Comparison of ENCODE assay signal across 8 cellular contexts in genomic region chr12:57128519-57129247, GRCh38. TPM values are rescaled to one million over a fixed set of nuclear protein-coding genes. Genes with fewer than 3 reads are reported as not detected.
DNase-seq lines count a peak whose midpoint lies in the region; ATAC-seq and TF ChIP-seq lines count a peak whose summit lies in the region.

No MANE protein-coding gene starts in this region.

- POLR2A ChIA-PET in CD4-positive, alpha-beta memory T cell (lab: Charles Lee; ENCODE audit: partially characterized antibody), result interaction anchor here (0.9 to 5.1 kb wide), 9 partner anchors 17 to 492 kb away, joined by 3 to 57 read pairs (median 4); partner anchors contain the start of genes NAB2, PTGES3 and STAT6
- POLR2A ChIA-PET in OCI-LY7 (lab: Charles Lee), result interaction anchor here (0.7 to 1.2 kb wide), 3 partner anchors 13 to 53 kb away, joined by 3 to 10 read pairs (median 3); partner anchors contain the start of gene STAT6

- H3K4me2 ChIP-seq in OCI-LY7 (ENCODE audit: low read length) (peak overlapping the region; percentile 79), osteoblast (ENCODE audit: insufficient read depth, low read length) (peak overlapping the region; percentile 89)

- DNase-seq in CD4-positive, alpha-beta memory T cell, result no peak
- DNase-seq in OCI-LY7 (ENCODE audit: low spot score), result no peak
- no peak for DNase-seq in epithelial cell of proximal tubule (ENCODE audit: low read depth)
- peak; percentile 78 for DNase-seq in osteoblast (ENCODE audit: insufficient read length, low spot score, missing footprints)
- DNase-seq in T-helper 9 cell, result no peak
- no peak for DNase-seq in NCI-H1048 (lab: John Stamatoyannopoulos, UW)

- H3K4me1 Mint-ChIP-seq in CD4-positive, alpha-beta memory T cell, result peaks cover 8 to 30% (median 14%) of the 10 kb centered on the region in 4 donors

- no peaks in the 10 kb centered on the region for H3K27me3 ChIP-seq in CD4-positive, alpha-beta memory T cell (ENCODE audit: insufficient read depth, low read length)
- H3K27me3 ChIP-seq in osteoblast (ENCODE audit: insufficient read depth, low read length), result no peaks in the 10 kb centered on the region

- ATAC-seq in GM21367 (IDR thresholded peaks at IDR 0.05; ENCODE audit: unreplicated experiment) (no peak), GM21576 (IDR thresholded peaks at IDR 0.05; ENCODE audit: unreplicated experiment) (no peak)

- intact Hi-C loops in CD4-positive, alpha-beta memory T cell (cut with micrococcal nuclease), result loop anchor here (1.0 kb wide), 1 partner anchor 16 kb away; no protein-coding TSS in a partner anchor
- intact Hi-C loops in OCI-LY7 (cut with micrococcal nuclease; ENCODE audit: unreplicated experiment), result no loop called here

- CTCF ChIA-PET in CD4-positive, alpha-beta memory T cell (lab: Charles Lee; ENCODE audit: partially characterized antibody), result interaction anchor here (0.6 to 10.4 kb wide), 10 partner anchors 12 to 132 kb away, joined by 3 to 207 read pairs (median 5); partner anchors contain the start of gene STAT6
- CTCF ChIA-PET in OCI-LY7 (lab: Charles Lee; ENCODE audit: unreplicated experiment), result interaction anchor here (0.5 to 1.0 kb wide), 7 partner anchors 45 to 127 kb away, joined by 3 to 7 read pairs (median 4); no protein-coding TSS in a partner anchor

- peak overlapping the region; percentile 23 to 92 (median 90) for H3K4me3 Mint-ChIP-seq in CD4-positive, alpha-beta memory T cell

- H3K79me2 ChIP-seq in OCI-LY7 (ENCODE audit: insufficient read depth, low read depth, low read length) (no peaks in the 10 kb centered on the region), osteoblast (ENCODE audit: insufficient read depth, low read length) (peaks cover 51% of the 10 kb centered on the region)

- peak overlapping the region in 1 of 2 donors; percentile 40 for H3K4me3 ChIP-seq in CD4-positive, alpha-beta memory T cell (ENCODE audit: low read length in 2 of 2)
- peak overlapping the region; percentile 66 for H3K4me3 ChIP-seq in OCI-LY7 (ENCODE audit: low read depth, low read length, poor library complexity, severe bottlenecking)
- peak overlapping the region; percentile 87 for H3K4me3 ChIP-seq in epithelial cell of proximal tubule (ENCODE audit: low read depth, low read length)
- peak overlapping the region; percentile 95 for H3K4me3 ChIP-seq in osteoblast (ENCODE audit: insufficient read depth, low read length)

- TF ChIP-seq CTCF in OCI-LY7 (conservative IDR thresholded peaks at IDR 0.05; ENCODE audit: low read length) (no peak), epithelial cell of proximal tubule (conservative IDR thresholded peaks at IDR 0.05; ENCODE audit: low read depth, low read length) (no peak), osteoblast (IDR thresholded peaks at IDR 0.05; ENCODE audit: extremely low read depth, low read depth, low read length) (no peak)

- no peaks in the 10 kb centered on the region for H3K36me3 Mint-ChIP-seq in CD4-positive, alpha-beta memory T cell

- H3K9me3 ChIP-seq in CD4-positive, alpha-beta memory T cell (ENCODE audit: control insufficient read depth in 1 of 2, low read length in 2 of 2), result no peaks in the 10 kb centered on the region
- H3K9me3 ChIP-seq in OCI-LY7 (ENCODE audit: low read length) (peaks cover 5% of the 10 kb centered on the region; the same call in 1 of the 2 replicates), osteoblast (ENCODE audit: low read depth, low read length) (peaks cover 1% of the 10 kb centered on the region)

- H3K9me3 Mint-ChIP-seq in CD4-positive, alpha-beta memory T cell, result no peaks in the 10 kb centered on the region

- H3K27ac Mint-ChIP-seq in CD4-positive, alpha-beta memory T cell, result peak overlapping the region in 5 of 7 donors; percentile 22 to 91 (median 79)

- no peaks in the 10 kb centered on the region for H3K27me3 Mint-ChIP-seq in CD4-positive, alpha-beta memory T cell

- H3K9me2 ChIP-seq in OCI-LY7 (ENCODE audit: insufficient read depth, low read length), result no peaks in the 10 kb centered on the region

- H3K36me3 ChIP-seq in CD4-positive, alpha-beta memory T cell (ENCODE audit: insufficient read depth, low read length), result no peaks in the 10 kb centered on the region
- H3K36me3 ChIP-seq in OCI-LY7 (ENCODE audit: insufficient read depth, low read length) (no peaks in the 10 kb centered on the region), osteoblast (ENCODE audit: insufficient read depth, low read length) (peaks cover 7% of the 10 kb centered on the region)

- no peak overlapping the region for H2AFZ ChIP-seq in OCI-LY7 (ENCODE audit: low read length)
- H2AFZ ChIP-seq in osteoblast (ENCODE audit: low read length), result no peak overlapping the region

- no TSS peak for BruUV-seq in OCI-LY7 (replicated peaks; lab: Mats Ljungman, UMichigan)

- peaks cover 8% of the 10 kb centered on the region for H3K4me1 ChIP-seq in CD4-positive, alpha-beta memory T cell (ENCODE audit: insufficient read depth, low read length)
- H3K4me1 ChIP-seq in OCI-LY7 (ENCODE audit: insufficient read depth, low read length, poor library complexity, severe bottlenecking), result peaks cover 3% of the 10 kb centered on the region
- peaks cover 45% of the 10 kb centered on the region for H3K4me1 ChIP-seq in osteoblast (ENCODE audit: insufficient read depth, low read length)

- H4K20me1 ChIP-seq in OCI-LY7 (ENCODE audit: insufficient read depth, low read length), result no peaks in the 10 kb centered on the region
- peaks cover 29% of the 10 kb centered on the region for H4K20me1 ChIP-seq in osteoblast (ENCODE audit: insufficient read depth, low read length)

- H3K27ac ChIP-seq in CD4-positive, alpha-beta memory T cell (ENCODE audit: low read depth, low read length), result no peak overlapping the region
- H3K27ac ChIP-seq in OCI-LY7 (ENCODE audit: low read depth, low read length, poor library complexity, severe bottlenecking) (no peak overlapping the region), osteoblast (ENCODE audit: low read depth, low read length) (peak overlapping the region; percentile 40)

RNA-seq across cellular contexts. Expression of gene LRP1, which starts 0.4 kb away (rescaled TPM):
- total RNA-seq in CD4-positive, alpha-beta memory T cell, result 10 to 100 TPM in 1 of 2 experiments, 1 to 10 TPM in 1; 9.7 to 11.6 TPM
- under 1 TPM in 1 of 2 donors, not detected in 1; 0.38 TPM for polyA plus RNA-seq in CD4-positive, alpha-beta memory T cell
- 1.1 and 2.2 TPM in 2 replicates for total RNA-seq in OCI-LY7 (2014; rRNA removed; shearing (Covaris generic))
- total RNA-seq in OCI-LY7 (2022) (2.3 and 4.4 TPM in 2 replicates), epithelial cell of proximal tubule (0.72 and 8.9 TPM in 2 replicates), osteoblast (744 and 789 TPM in 2 replicates)

RNA-seq across cellular contexts. Expression of gene STAT6, which starts 17.5 kb away (rescaled TPM):
- 100 to 1,000 TPM; 399 to 424 TPM for total RNA-seq in CD4-positive, alpha-beta memory T cell
- polyA plus RNA-seq in CD4-positive, alpha-beta memory T cell, result 10 to 100 TPM; 78.4 to 91.7 TPM
- 72.3 and 73.6 TPM in 2 replicates for total RNA-seq in OCI-LY7 (2014; rRNA removed; shearing (Covaris generic))
- total RNA-seq in OCI-LY7 (2022), result 118 and 128 TPM in 2 replicates
- total RNA-seq in epithelial cell of proximal tubule, result 66.1 and 71.4 TPM in 2 replicates
- total RNA-seq in osteoblast, result 149 and 167 TPM in 2 replicates

RNA-seq across cellular contexts. Expression of gene LRP1-AS, which starts 18.7 kb away (rescaled TPM):
- not detected for total RNA-seq in CD4-positive, alpha-beta memory T cell
- polyA plus RNA-seq in CD4-positive, alpha-beta memory T cell, result not detected
- total RNA-seq in OCI-LY7 (2014; rRNA removed; shearing (Covaris generic)), result not detected in 2 replicates
- total RNA-seq in OCI-LY7 (2022) (not detected in 2 replicates), epithelial cell of proximal tubule (not detected in 2 replicates), osteoblast (not detected in 2 replicates)

RNA-seq across cellular contexts. Expression of gene NAB2, which starts 39.8 kb away (rescaled TPM):
- 10 to 100 TPM; 17.5 to 19.5 TPM for total RNA-seq in CD4-positive, alpha-beta memory T cell
- 1 to 10 TPM in 1 of 2 donors, under 1 TPM in 1; 0.41 to 1.8 TPM for polyA plus RNA-seq in CD4-positive, alpha-beta memory T cell
- total RNA-seq in OCI-LY7 (2014; rRNA removed; shearing (Covaris generic)), result 8.5 and 9.6 TPM in 2 replicates
- total RNA-seq in OCI-LY7 (2022), result 4.7 and 6.8 TPM in 2 replicates
- total RNA-seq in epithelial cell of proximal tubule, result 15.9 and 24.4 TPM in 2 replicates
- 53.6 and 70.9 TPM in 2 replicates for total RNA-seq in osteoblast

RNA-seq across cellular contexts. Expression of gene NEMP1, which starts 50.1 kb away (rescaled TPM):
- total RNA-seq in CD4-positive, alpha-beta memory T cell, result 10 to 100 TPM; 27.2 TPM
- 1 to 10 TPM; 4.6 to 6.5 TPM for polyA plus RNA-seq in CD4-positive, alpha-beta memory T cell
- 39.8 and 45.7 TPM in 2 replicates for total RNA-seq in OCI-LY7 (2014; rRNA removed; shearing (Covaris generic))
- total RNA-seq in OCI-LY7 (2022) (85.2 and 86.3 TPM in 2 replicates), epithelial cell of proximal tubule (15.7 and 18.7 TPM in 2 replicates), osteoblast (6.5 and 7.7 TPM in 2 replicates)

Comparison
In these comparisons a context has a peak if more than half of its experiments do, and no peak if none do; other contexts are left out.
1. RNA of gene LRP1, which starts 0.4 kb away (total RNA-seq): 744 to 789 TPM in osteoblast; 9.7 to 11.6 TPM in CD4-positive, alpha-beta memory T cell, 0.72 to 8.9 TPM in epithelial cell of proximal tubule and 1.1 to 4.4 TPM in OCI-LY7; every median in the first group is over 10 times any median in the second.